In genomic region chr2:677056-677949, GRCh38 we compare ENCODE assay signal across 1 cellular context.
TF ChIP-seq lines count a peak whose summit lies in the region.

TSS of gene TMEM18 (minus strand) at chr2:677406. CDS start at chr2:677345, 61 bp downstream.

TF ChIP-seq in K562, 482 proteins besides CTCF, POLR2A, EP300 and RAD21 (continued from another document):
- no peak for TF ChIP-seq PHB (CRISPR knock-in tag; IDR thresholded peaks at IDR 0.05)
- 0 out of 2 replicates have a peak, but pooled peaks have one; percentile 20 for TF ChIP-seq ATF6 (CRISPR knock-in tag; IDR thresholded peaks at IDR 0.05)
- TF ChIP-seq ARID1B (IDR thresholded peaks at IDR 0.05): peak; percentile 66; the same call in 1 of the 2 replicates
- TF ChIP-seq ZFP1 (CRISPR knock-in tag; IDR thresholded peaks at IDR 0.05): no peak
- TF ChIP-seq GTF2F1 (IDR thresholded peaks at IDR 0.05; ENCODE audit: low read depth, low read length): peak; percentile 73; the same call in 1 of the 2 replicates
- no peak for TF ChIP-seq THRAP3 (IDR thresholded peaks at IDR 0.05; ENCODE audit: borderline replicate concordance)
- no peak for TF ChIP-seq ETV5 (CRISPR knock-in tag; IDR thresholded peaks at IDR 0.05; ENCODE audit: low read depth)
- TF ChIP-seq HOMEZ (CRISPR knock-in tag; IDR thresholded peaks at IDR 0.05): no peak
- TF ChIP-seq, protein P1, sequence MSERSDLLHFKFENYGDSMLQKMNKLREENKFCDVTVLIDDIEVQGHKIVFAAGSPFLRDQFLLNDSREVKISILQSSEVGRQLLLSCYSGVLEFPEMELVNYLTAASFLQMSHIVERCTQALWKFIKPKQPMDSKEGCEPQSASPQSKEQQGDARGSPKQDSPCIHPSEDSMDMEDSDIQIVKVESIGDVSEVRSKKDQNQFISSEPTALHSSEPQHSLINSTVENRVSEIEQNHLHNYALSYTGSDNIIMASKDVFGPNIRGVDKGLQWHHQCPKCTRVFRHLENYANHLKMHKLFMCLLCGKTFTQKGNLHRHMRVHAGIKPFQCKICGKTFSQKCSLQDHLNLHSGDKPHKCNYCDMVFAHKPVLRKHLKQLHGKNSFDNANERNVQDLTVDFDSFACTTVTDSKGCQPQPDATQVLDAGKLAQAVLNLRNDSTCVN (CRISPR knock-in tag; IDR thresholded peaks at IDR 0.05): 0 out of 2 replicates have a peak, but pooled peaks have one; percentile 35
- no peak for TF ChIP-seq ZNF280A (IDR thresholded peaks at IDR 0.05; ENCODE audit: low read depth, partially characterized antibody)
- no peak for TF ChIP-seq ZFP36 (IDR thresholded peaks at IDR 0.05; ENCODE audit: low read depth, low read length, partially characterized antibody)
- TF ChIP-seq HDGF (IDR thresholded peaks at IDR 0.05): no peak
- no peak for TF ChIP-seq ZNF830 (CRISPR knock-in tag; IDR thresholded peaks at IDR 0.05)
- no peak for TF ChIP-seq THAP7 (CRISPR knock-in tag; IDR thresholded peaks at IDR 0.05)
- TF ChIP-seq BMI1 (IDR thresholded peaks at IDR 0.05; ENCODE audit: low read length): peak; percentile 45; the same call in 1 of the 2 replicates
- TF ChIP-seq ZNF133 (CRISPR knock-in tag; IDR thresholded peaks at IDR 0.05): no peak
- TF ChIP-seq KLF16 (IDR thresholded peaks at IDR 0.05): no peak
- TF ChIP-seq ASH1L (IDR thresholded peaks at IDR 0.05; ENCODE audit: borderline replicate concordance, low read depth, partially characterized antibody): peak; percentile 87
- TF ChIP-seq CEBPB (tag; IDR thresholded peaks at IDR 0.05): no peak
- TF ChIP-seq XRCC5 (IDR thresholded peaks at IDR 0.05; ENCODE audit: low read depth, low read length): no peak
- no peak for TF ChIP-seq ZBTB8A (IDR thresholded peaks at IDR 0.05; ENCODE audit: partially characterized antibody)
- TF ChIP-seq HDAC3 (IDR thresholded peaks at IDR 0.05; ENCODE audit: borderline replicate concordance, partially characterized antibody): peak; percentile 89
- TF ChIP-seq, protein P2, sequence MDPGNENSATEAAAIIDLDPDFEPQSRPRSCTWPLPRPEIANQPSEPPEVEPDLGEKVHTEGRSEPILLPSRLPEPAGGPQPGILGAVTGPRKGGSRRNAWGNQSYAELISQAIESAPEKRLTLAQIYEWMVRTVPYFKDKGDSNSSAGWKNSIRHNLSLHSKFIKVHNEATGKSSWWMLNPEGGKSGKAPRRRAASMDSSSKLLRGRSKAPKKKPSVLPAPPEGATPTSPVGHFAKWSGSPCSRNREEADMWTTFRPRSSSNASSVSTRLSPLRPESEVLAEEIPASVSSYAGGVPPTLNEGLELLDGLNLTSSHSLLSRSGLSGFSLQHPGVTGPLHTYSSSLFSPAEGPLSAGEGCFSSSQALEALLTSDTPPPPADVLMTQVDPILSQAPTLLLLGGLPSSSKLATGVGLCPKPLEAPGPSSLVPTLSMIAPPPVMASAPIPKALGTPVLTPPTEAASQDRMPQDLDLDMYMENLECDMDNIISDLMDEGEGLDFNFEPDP (CRISPR knock-in tag; IDR thresholded peaks at IDR 0.05): no peak
- TF ChIP-seq ZNF707 (CRISPR knock-in tag; conservative IDR thresholded peaks at IDR 0.05): no peak
TF ChIP-seq in K562: peak in this region for 169.
